21 cellular contexts compared by ENCODE assay signal in the genomic region with DNA sequence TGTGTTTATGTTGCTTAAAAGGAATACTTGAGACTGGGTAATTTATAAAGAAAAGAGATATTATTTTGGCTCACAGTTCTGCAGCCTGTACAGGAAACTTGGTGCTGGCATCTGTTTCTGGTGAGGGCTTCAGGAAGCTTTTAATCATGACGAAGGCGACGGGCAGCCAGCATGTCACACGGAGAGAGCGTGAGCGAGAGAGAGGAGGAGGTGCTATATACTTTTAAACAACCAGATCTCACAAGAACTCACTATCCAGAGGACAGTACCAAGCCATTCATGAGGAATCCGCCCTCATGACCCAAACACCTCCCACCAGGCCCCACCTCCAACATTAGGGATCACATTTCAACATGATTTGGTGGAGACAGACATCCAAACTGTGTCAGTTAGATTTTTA.
"Had no signal": no experiment of that assay in that cellular context is flagged by ENCODE, and none has a peak within 500 bp of the region (broad histone marks: within the 10 kb centered on the region; RNA-seq: fewer than 3 reads in every experiment).

No MANE protein-coding gene starts in this region.

- H3K4me1 ChIP-seq: left lung, right lobe of liver had no signal

- H3K27me3 ChIP-seq: esophagus squamous epithelium, foreskin keratinocyte, left lung, ovary, right lobe of liver, thyroid gland had no signal

- H3K9me3 ChIP-seq: esophagus squamous epithelium, mucosa of descending colon, ovary, right lobe of liver, thyroid gland had no signal

- H3K4me3 ChIP-seq: esophagus squamous epithelium, left lung, mucosa of descending colon, ovary, psoas muscle, right lobe of liver, thyroid gland had no signal

- ATAC-seq: activated naive CD4-positive, alpha-beta T cell treated with anti-CD3 and anti-CD28 coated beads, Interleukin-2, amount 50 U/mL, for 72 hours; activated T-cell treated with anti-CD3 and anti-CD28 coated beads, Interleukin-2, amount 50 U/mL, for 72 hours; foreskin keratinocyte; left lung; mucosa of descending colon; right lobe of liver; stimulated activated memory B cell treated with anti-CD40 and anti-IgM and Interleukin-4, amounts not matched to agents 10 μg/mL and 1 μg/mL and 100 μg/mL, for 72 hours had no signal

- H3K27ac ChIP-seq: esophagus squamous epithelium, foreskin keratinocyte, left lung, ovary, psoas muscle, right lobe of liver, thyroid gland had no signal

- H3K36me3 ChIP-seq: esophagus squamous epithelium, left lung, ovary, right lobe of liver, thyroid gland had no signal

- DNase-seq: activated CD4-positive, CD25-positive, alpha-beta regulatory T cell treated with anti-CD3 and anti-CD28 coated beads, Interleukin-2, amount 50 U/mL, for 72 hours; activated gamma-delta T cell treated with Interleukin-2 at 50 U/mL for 16 hours; activated T-cell treated with anti-CD3 and anti-CD28 coated beads, Interleukin-2, amount 50 U/mL, for 72 hours; effector CD8-positive, alpha-beta T cell; esophagus squamous epithelium; foreskin keratinocyte; glutamatergic neuron; hypothalamus; kidney; left lung; mucosa of descending colon; naive B cell; ovary; psoas muscle; right lobe of liver; small intestine; stimulated activated CD4-positive, alpha-beta T cell treated with anti-CD3 and anti-CD28 coated beads, Interleukin-4, amount 100 ng/mL, for 4 hours; T1000; thyroid gland had no signal
